15 cellular contexts compared by ENCODE assay signal in genomic region chr2:101951296-101951695, GRCh38. TPM values are rescaled to one million over a fixed set of nuclear protein-coding genes. Genes with fewer than 3 reads are reported as not detected.
DNase-seq lines count a peak whose midpoint lies in the region; ATAC-seq and TF ChIP-seq lines count a peak whose summit lies in the region.
"Had no signal": no experiment of that assay in that cellular context is flagged by ENCODE, and none has a peak within 500 bp of the region (broad histone marks: within the 10 kb centered on the region; RNA-seq: fewer than 3 reads in every experiment).

No MANE protein-coding gene starts in this region.

- no peaks in the 10 kb centered on the region for H3K27me3 ChIP-seq in ACC112 (ENCODE audit: insufficient read depth, low read length)
- no peaks in the 10 kb centered on the region for H3K27me3 ChIP-seq in GM23248 (replicated peaks; ENCODE audit: insufficient read depth)
- no peaks in the 10 kb centered on the region for H3K27me3 ChIP-seq in foreskin keratinocyte

- H3K4me1 Mint-ChIP-seq in activated naive CD8-positive, alpha-beta T cell treated with anti-CD3 and anti-CD28 coated beads for 36 hours: peaks cover 2% of the 10 kb centered on the region

- no peaks in the 10 kb centered on the region for H3K4me1 ChIP-seq in ACC112 (ENCODE audit: control insufficient read depth, insufficient read depth, low read length, unreplicated experiment)
- no peaks in the 10 kb centered on the region for H3K4me1 ChIP-seq in GM23248 (ENCODE audit: insufficient read depth)
- peaks cover 13% of the 10 kb centered on the region for H3K4me1 ChIP-seq in foreskin keratinocyte
- H3K4me1 ChIP-seq: Caco-2, HAP-1 had no signal

- H3K27me3 Mint-ChIP-seq in activated naive CD8-positive, alpha-beta T cell treated with anti-CD3 and anti-CD28 coated beads for 36 hours: no peaks in the 10 kb centered on the region

- no peak overlapping the region for H3K4me3 ChIP-seq in ACC112 (ENCODE audit: low read depth, low read length)
- H3K4me3 ChIP-seq in GM23248: no peak overlapping the region
- H3K4me3 ChIP-seq: HAP-1 had no signal

- no peak overlapping the region for H3K27ac Mint-ChIP-seq in activated naive CD8-positive, alpha-beta T cell treated with anti-CD3 and anti-CD28 coated beads for 36 hours
- H3K27ac Mint-ChIP-seq: CD14-positive monocyte; CD8-positive, alpha-beta memory T cell had no signal

- no peaks in the 10 kb centered on the region for H3K36me3 Mint-ChIP-seq in activated naive CD8-positive, alpha-beta T cell treated with anti-CD3 and anti-CD28 coated beads for 36 hours

- H3K27ac ChIP-seq in ACC112 (ENCODE audit: low read depth, low read length) (0 out of 2 replicates have a peak overlapping the region, but pooled peaks have one; percentile 5), GM23248 (no peak overlapping the region), foreskin keratinocyte (peak overlapping the region; percentile 60)

- peaks cover 12% of the 10 kb centered on the region for H3K9me3 Mint-ChIP-seq in activated naive CD8-positive, alpha-beta T cell treated with anti-CD3 and anti-CD28 coated beads for 36 hours

- H3K9me3 ChIP-seq in GM23248 (ENCODE audit: low read depth): no peaks in the 10 kb centered on the region
- H3K9me3 ChIP-seq: HAP-1 had no signal

- H3K9me2 ChIP-seq in GM23248 (ENCODE audit: insufficient read depth): no peaks in the 10 kb centered on the region

- DNase-seq in GM23248 (peak; percentile 55), RPMI7951 (ENCODE audit: low read depth) (peak; percentile 50), foreskin keratinocyte (no peak)
- no peak for DNase-seq in activated naive CD8-positive, alpha-beta T cell treated with anti-CD3 and anti-CD28 coated beads for 36 hours
- no peak for DNase-seq in activated CD8-positive, alpha-beta memory T cell treated with anti-CD3 and anti-CD28 coated beads for 24 hours
- no peak for DNase-seq in activated CD8-positive, alpha-beta memory T cell treated with anti-CD3 and anti-CD28 coated beads, Interleukin-2, amount 50 U/mL, for 48 hours
- DNase-seq: Caco-2; CD8-positive, alpha-beta memory T cell; DMS53; GF-D8 had no signal

- H3K36me3 ChIP-seq in ACC112 (ENCODE audit: insufficient read depth, low read length) (no peaks in the 10 kb centered on the region), GM23248 (ENCODE audit: low read depth) (no peaks in the 10 kb centered on the region)
- H3K36me3 ChIP-seq: HAP-1 had no signal

- H2AFZ ChIP-seq in ACC112 (ENCODE audit: low read length, unreplicated experiment) (no peak overlapping the region), GM23248 (no peak overlapping the region)

- no peak overlapping the region for H3K4me3 Mint-ChIP-seq in activated naive CD8-positive, alpha-beta T cell treated with anti-CD3 and anti-CD28 coated beads for 36 hours
- H3K4me3 Mint-ChIP-seq: CD14-positive monocyte; CD8-positive, alpha-beta memory T cell had no signal

- no peak overlapping the region for H3K4me2 ChIP-seq in GM23248 (ENCODE audit: unreplicated experiment)

- H4K20me1 ChIP-seq in GM23248 (ENCODE audit: insufficient read depth): no peaks in the 10 kb centered on the region

- in situ Hi-C loops in GM23248 (cut with MboI): no loop called here

- WGBS in GM23248 (ENCODE audit: low coverage in 1 of 2, low lambda C conversion rate in 2 of 2, missing lambda C conversion rate in 2 of 2), 2 experiments: 25% methylated on average over 1 of the region's 1 CpG

- H3K9ac ChIP-seq in GM23248: no peak overlapping the region

- no peak for TF ChIP-seq CTCF in foreskin keratinocyte (conservative IDR thresholded peaks at IDR 0.05)

- H3K79me2 ChIP-seq in ACC112 (ENCODE audit: control insufficient read depth, insufficient read depth, low read length, unreplicated experiment) (no peaks in the 10 kb centered on the region), GM23248 (ENCODE audit: insufficient read depth) (no peaks in the 10 kb centered on the region)

- peak; percentile 30 for ATAC-seq in foreskin keratinocyte

- no peaks in the 10 kb centered on the region for H3F3A ChIP-seq in GM23248 (ENCODE audit: insufficient read depth)

RNA-seq across cellular contexts. Expression of gene IL1R2, which starts 40.5 kb away (rescaled TPM):
- total RNA-seq in GM23248 (2014; rRNA removed; shearing (Covaris generic)): 0.22 TPM in 1 of 2 replicates, not detected in the other
- 0.85 and 1.2 TPM in 2 replicates for polyA plus RNA-seq in GM23248 (2016; fragmentation: Nextera tagmentation; extraction: Ambion mirVana)
- 3.0 and 4.3 TPM in 2 replicates for total RNA-seq in RPMI7951 (2014; rRNA removed; shearing (Covaris generic))
- 37.9 and 40.7 TPM in 2 replicates for total RNA-seq in foreskin keratinocyte
- 36.6 and 44.6 TPM in 2 replicates for polyA plus RNA-seq in foreskin keratinocyte
- under 1 TPM; 0.21 to 0.28 TPM for total RNA-seq in activated naive CD8-positive, alpha-beta T cell treated with anti-CD3 and anti-CD28 coated beads for 36 hours
- total RNA-seq: H1 had no signal
- polyA plus RNA-seq: BJ; CD8-positive, alpha-beta memory T cell had no signal

Comparison
In these comparisons a context has a peak if more than half of its experiments do, and no peak if none do; other contexts are left out.
1. DNase-seq: peak in GM23248 (single experiment) and RPMI7951 (single experiment); none in foreskin keratinocyte (0 of 2), activated naive CD8-positive, alpha-beta T cell treated with anti-CD3 and anti-CD28 coated beads for 36 hours (single experiment), activated CD8-positive, alpha-beta memory T cell treated with anti-CD3 and anti-CD28 coated beads for 24 hours (single experiment) and activated CD8-positive, alpha-beta memory T cell treated with anti-CD3 and anti-CD28 coated beads, Interleukin-2, amount 50 U/mL, for 48 hours (single experiment).